In genomic region chr10:4397337-4397736, GRCh38 we compare ENCODE assay signal across 22 cellular contexts.
"Had no signal": no experiment of that assay in that cellular context is flagged by ENCODE, and none has a peak within 500 bp of the region (broad histone marks: within the 10 kb centered on the region; RNA-seq: fewer than 3 reads in every experiment).

No MANE protein-coding gene starts in this region.

- DNase-seq: activated CD4-positive, alpha-beta memory T cell treated with anti-CD3 and anti-CD28 coated beads, Interleukin-2, amount 10 ng/mL, durations not matched to agents 7 days and 5 days; activated CD4-positive, alpha-beta T cell treated with anti-CD3 and anti-CD28 coated beads for 1 hour; activated CD4-positive, alpha-beta T cell treated with anti-CD3 and anti-CD28 coated beads for 48 hours; activated CD4-positive, CD25-positive, alpha-beta regulatory T cell; activated CD8-positive, alpha-beta memory T cell treated with anti-CD3 and anti-CD28 coated beads for 24 hours; activated CD8-positive, alpha-beta memory T cell treated with anti-CD3 and anti-CD28 coated beads, Interleukin-2, amount 10 ng/mL, durations not matched to agents 7 days and 5 days; activated CD8-positive, alpha-beta memory T cell treated with anti-CD3 and anti-CD28 coated beads, Interleukin-2, amount 50 U/mL, for 48 hours; activated effector memory CD4-positive, alpha-beta T cell treated with Interleukin-2 at 50 U/mL for 16 hours; activated naive CD4-positive, alpha-beta T cell treated with anti-CD3 and anti-CD28 coated beads, Interleukin-2, amount 10 ng/mL, durations not matched to agents 7 days and 5 days; activated naive CD8-positive, alpha-beta T cell treated with anti-CD3 and anti-CD28 coated beads, Interleukin-2, amount 50 U/mL, for 24 hours; activated T-cell treated with anti-CD3 and anti-CD28 coated beads, Interleukin-2, amount 50 U/mL, for 48 hours; anterior cingulate cortex; NCI-H1105; NCI-H1417 treated with DMSO at 0.1 percent for 48 hours; NCI-H187 treated with DMSO at 0.1 percent for 48 hours; NCI-H345; NCI-H526 treated with DMSO at 0.1 percent for 48 hours; PC-9; Right ventricle myocardium superior; T1000; WERI-Rb-1 had no signal

- ATAC-seq: activated CD8-positive, alpha-beta memory T cell treated with anti-CD3 and anti-CD28 coated beads, Interleukin-2, amount 10 ng/mL, durations not matched to agents 7 days and 5 days; activated naive CD8-positive, alpha-beta T cell treated with anti-CD3 and anti-CD28 coated beads, Interleukin-2, amount 50 U/mL, for 24 hours had no signal

- H3K36me3 ChIP-seq: cardiac muscle cell, WERI-Rb-1 had no signal

- H3K4me3 ChIP-seq: cardiac muscle cell, PC-9 had no signal

- H3K27me3 ChIP-seq: cardiac muscle cell had no signal
